In the genomic region with DNA sequence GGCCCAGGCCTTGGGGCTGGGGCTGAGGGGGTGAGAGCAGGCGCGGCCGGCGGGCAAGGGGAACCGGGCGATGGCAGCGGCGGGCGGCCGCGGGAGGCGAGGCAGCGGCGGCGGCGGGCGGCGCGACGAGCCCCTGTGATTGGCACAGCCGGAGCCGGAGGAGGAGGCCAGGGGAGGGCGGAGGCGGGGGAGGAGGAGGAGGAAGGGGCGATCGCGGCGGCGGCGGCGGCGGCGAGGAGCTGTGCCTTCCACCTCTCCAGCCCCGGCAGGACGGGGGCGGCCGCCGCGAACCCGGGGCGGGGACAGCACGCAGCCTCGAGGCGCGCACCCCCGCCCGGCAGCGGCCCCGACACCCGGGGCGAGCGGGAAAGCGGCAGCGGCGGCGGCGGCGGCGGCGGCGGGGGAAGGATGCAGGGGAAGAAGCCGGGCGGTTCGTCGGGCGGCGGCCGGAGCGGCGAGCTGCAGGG, we compare ENCODE assay signal across 8 cellular contexts. TPM values are rescaled to one million over a fixed set of nuclear protein-coding genes. Genes with fewer than 3 reads are reported as not detected.
A peak's percentile ranks its signal among the peaks of the same experiment; 100 is the strongest.
DNase-seq lines count a peak whose midpoint lies in the region; ATAC-seq lines count a peak whose summit lies in the region.

A gene (plus strand): TSS at position 208 of the 467 bp plus-strand sequence.

- peak; percentile 21 for ATAC-seq in GM18498 (IDR thresholded peaks at IDR 0.05; ENCODE audit: unreplicated experiment)
- ATAC-seq in HG02763 (IDR thresholded peaks at IDR 0.05; ENCODE audit: unreplicated experiment): peak; percentile 26
- ATAC-seq in effector memory CD8-positive, alpha-beta T cell (replicated peaks): peak; percentile 36
- no peak for ATAC-seq in GM18870 (IDR thresholded peaks at IDR 0.05; ENCODE audit: unreplicated experiment)

- no peaks in the 10 kb centered on the region for H3K27me3 Mint-ChIP-seq in effector memory CD8-positive, alpha-beta T cell

- H3K4me2 ChIP-seq in mesendoderm (ENCODE audit: low read length): peak within 1 kb of the TSS; percentile 63

- no peak within 1 kb of the TSS for H4K8ac ChIP-seq in mesendoderm (ENCODE audit: low read depth, low read length)

- peak within 1 kb of the TSS; percentile 63 for H3K18ac ChIP-seq in mesendoderm (ENCODE audit: low read length)

- H3K27ac ChIP-seq in mesendoderm (ENCODE audit: low read depth, low read length): peak within 1 kb of the TSS; percentile 55

- H2AK5ac ChIP-seq in mesendoderm (ENCODE audit: low read length): no peak within 1 kb of the TSS

- no peaks in the 10 kb centered on the region for H3K9me3 Mint-ChIP-seq in effector memory CD8-positive, alpha-beta T cell

- H3K79me2 ChIP-seq in mesendoderm (ENCODE audit: control insufficient read depth, insufficient read depth, low read length): no peaks in the 10 kb centered on the region

- peak within 1 kb of the TSS; percentile 41 for H3K4ac ChIP-seq in mesendoderm (ENCODE audit: low read depth, low read length)

- peak within 1 kb of the TSS; percentile 91 for H3K27ac Mint-ChIP-seq in effector memory CD8-positive, alpha-beta T cell

- peak within 1 kb of the TSS; percentile 71 to 83 for H3K4me3 Mint-ChIP-seq in effector memory CD8-positive, alpha-beta T cell

- peak within 1 kb of the TSS; percentile 88 for H3K56ac ChIP-seq in mesendoderm (ENCODE audit: low read length)

- peaks cover 2% of the 10 kb centered on the region for H3K27me3 ChIP-seq in mesendoderm (ENCODE audit: insufficient read depth, low read length, poor library complexity)

- H3K9ac ChIP-seq in mesendoderm (ENCODE audit: low read length): peak within 1 kb of the TSS; percentile 81

- peaks cover 2% of the 10 kb centered on the region for H3K4me1 ChIP-seq in mesendoderm (ENCODE audit: control insufficient read depth, low read depth, low read length)

- H2BK15ac ChIP-seq in mesendoderm (replicated peaks; ENCODE audit: low read depth): no peak within 1 kb of the TSS

- no peak within 1 kb of the TSS for H2BK5ac ChIP-seq in mesendoderm (ENCODE audit: low read length)

- WGBS in mesendoderm (ENCODE audit: extremely low coverage, insufficient coverage, low lambda C conversion rate): no CpG with 5 or more reads among the region's 70 CpGs

- H3K4me1 Mint-ChIP-seq in effector memory CD8-positive, alpha-beta T cell (ENCODE audit: low read depth in 2 of 2): peaks cover 50 to 61% of the 10 kb centered on the region in 2 donors

- no peaks in the 10 kb centered on the region for H3K36me3 ChIP-seq in mesendoderm (ENCODE audit: control insufficient read depth, insufficient read depth, low read length)

- H3K4me3 ChIP-seq in mesendoderm (ENCODE audit: low read length): peak within 1 kb of the TSS; percentile 56

- no peaks in the 10 kb centered on the region for H3K79me1 ChIP-seq in mesendoderm (ENCODE audit: low read length)

- no peak within 1 kb of the TSS for H4K5ac ChIP-seq in mesendoderm (ENCODE audit: low read length)

- DNase-seq in NCI-H2171 (lab: John Stamatoyannopoulos, UW): peak; percentile 60
- DNase-seq in activated CD4-positive, alpha-beta T cell treated with anti-CD3 and anti-CD28 coated beads, Interleukin-2, amount 50 U/mL, for 48 hours: peak; percentile 65 to 69
- peak in 2 of 3 experiments; percentile 61 for DNase-seq in effector memory CD8-positive, alpha-beta T cell
- DNase-seq in mesendoderm: peak; percentile 63
- DNase-seq in stimulated activated CD8-positive, alpha-beta memory T cell treated with anti-CD3 and anti-CD28 coated beads, Interleukin-2, amount 100 ng/mL, for 1 hour (ENCODE audit: low read depth in 2 of 2): peak; percentile 37 to 59

- H2BK120ac ChIP-seq in mesendoderm (ENCODE audit: low read depth, low read length): peak within 1 kb of the TSS; percentile 18

- H3K36me3 Mint-ChIP-seq in effector memory CD8-positive, alpha-beta T cell (ENCODE audit: insufficient read depth): peaks cover 19% of the 10 kb centered on the region

- peak within 1 kb of the TSS; percentile 80 for H3K23ac ChIP-seq in mesendoderm (ENCODE audit: low read length)

RNA-seq across cellular contexts. Expression of the gene that starts here (rescaled TPM):
- polyA plus RNA-seq in mesendoderm (2013, experiment 1 of 2): 6.7 TPM
- polyA plus RNA-seq in mesendoderm (2013, experiment 2 of 2): 6.6 TPM
